28 cellular contexts compared by ENCODE assay signal in the genomic region with DNA sequence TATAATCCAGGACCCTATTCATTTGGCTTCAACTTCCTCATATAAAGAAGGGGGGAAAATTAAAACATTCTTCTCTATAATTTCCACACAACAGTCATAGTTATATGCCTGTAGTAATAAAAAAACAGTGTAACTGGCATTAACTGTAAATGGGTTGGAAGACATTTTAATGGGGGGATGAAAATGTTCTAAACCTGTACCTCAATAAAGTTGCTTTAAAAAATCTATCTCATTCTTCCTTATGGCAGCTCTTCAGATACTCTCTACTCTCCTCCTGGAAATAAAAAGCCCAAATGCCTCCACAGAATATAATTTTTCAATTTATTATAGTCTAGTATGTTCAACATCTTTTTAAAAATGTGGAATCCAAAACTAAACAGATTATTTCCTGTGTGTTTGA. TPM values are rescaled to one million over a fixed set of nuclear protein-coding genes. Genes with fewer than 3 reads are reported as not detected.
DNase-seq lines count a peak whose midpoint lies in the region; ATAC-seq, FAIRE-seq and TF ChIP-seq lines count a peak whose summit lies in the region.
"Had no signal": no experiment of that assay in that cellular context is flagged by ENCODE, and none has a peak within 500 bp of the region (broad histone marks: within the 10 kb centered on the region; RNA-seq: fewer than 3 reads in every experiment).

No MANE protein-coding gene starts in this region.

- H3K27ac ChIP-seq in SK-N-SH (ENCODE audit: low read depth in 2 of 2, low read length in 1 of 2) (no peak overlapping the region), IMR-90 (ENCODE audit: insufficient read depth, low read length) (no peak overlapping the region), K562 (ENCODE audit: extremely low read depth, low read depth, low read length) (no peak overlapping the region), smooth muscle cell (ENCODE audit: low read depth) (no peak overlapping the region)
- H3K27ac ChIP-seq: BLaER1 had no signal

- H4K5ac ChIP-seq in IMR-90 (ENCODE audit: low read depth, low read length), result no peak overlapping the region

- in situ Hi-C loops in IMR-90 (cut with MboI; ENCODE audit: low sequenced_read_pairs), result loop anchor here (25.0 kb wide), 1 partner anchor 542 kb away; the partner anchor contains the start of genes CRYZ and TYW3
- in situ Hi-C loops in K562 (cut with MboI), result no loop called here

- H3K4me3 ChIP-seq in SK-N-SH (ENCODE audit: low read depth in 2 of 2, low read length in 1 of 2) (no peak overlapping the region), IMR-90 (ENCODE audit: insufficient read depth, low read depth, low read length) (no peak overlapping the region), K562 (no peak overlapping the region), smooth muscle cell (no peak overlapping the region)
- H3K4me3 ChIP-seq: BLaER1 had no signal

- BruUV-seq in IMR-90 (replicated peaks; lab: Mats Ljungman, UMichigan) (no TSS peak), K562 (replicated peaks; lab: Mats Ljungman, UMichigan) (no TSS peak)

- H3K27me3 ChIP-seq in SK-N-SH (ENCODE audit: insufficient read depth), result no peaks in the 10 kb centered on the region
- H3K27me3 ChIP-seq in IMR-90 (ENCODE audit: control insufficient read depth, insufficient read depth, low read length), result no peaks in the 10 kb centered on the region
- H3K27me3 ChIP-seq in K562 (ENCODE audit: control insufficient read depth in 2 of 2, insufficient read depth in 2 of 2, low read length in 2 of 2), result no peaks in the 10 kb centered on the region
- H3K27me3 ChIP-seq in smooth muscle cell (ENCODE audit: low read depth), result no peaks in the 10 kb centered on the region
- H3K27me3 ChIP-seq: BE2C, BLaER1 had no signal

- no peak overlapping the region for H3K56ac ChIP-seq in IMR-90 (ENCODE audit: extremely low read depth, insufficient read depth, low read length)

- H3K4me1 ChIP-seq in SK-N-SH (ENCODE audit: control insufficient read depth in 1 of 2, insufficient read depth in 2 of 2, low read depth in 1 of 2, low read length in 1 of 2), result peaks cover 0 to 3% of the 10 kb centered on the region in 2 experiments; a peak in 1 of 4 replicates
- no peaks in the 10 kb centered on the region for H3K4me1 ChIP-seq in IMR-90 (ENCODE audit: control insufficient read depth, insufficient read depth, low read length)
- H3K4me1 ChIP-seq in K562 (replicated peaks in 1 of 2; ENCODE audit: control insufficient read depth in 2 of 2, insufficient read depth in 2 of 2, low read length in 2 of 2), result no peaks in the 10 kb centered on the region
- no peaks in the 10 kb centered on the region for H3K4me1 ChIP-seq in smooth muscle cell (ENCODE audit: low read depth)
- H3K4me1 ChIP-seq: BE2C had no signal

- TF ChIP-seq RAD21 in SK-N-SH (IDR thresholded peaks at IDR 0.05; ENCODE audit: low read length) (no peak), IMR-90 (IDR thresholded peaks at IDR 0.05; ENCODE audit: low read length) (no peak), K562 (CRISPR knock-in tag; conservative IDR thresholded peaks at IDR 0.05 in 1 of 2, IDR thresholded peaks at IDR 0.05 in 1 of 2) (no peak)

- DNase-seq in SK-N-SH, result no peak
- no peak for DNase-seq in IMR-90
- DNase-seq in K562 (ENCODE audit: extremely low read depth in 1 of 4, low spot score in 3 of 4), result no peak
- no peak for DNase-seq in smooth muscle cell (lab: John Stamatoyannopoulos, UW; ENCODE audit: unreplicated experiment)
- no peak for DNase-seq in activated CD8-positive, alpha-beta memory T cell treated with anti-CD3 and anti-CD28 coated beads, Interleukin-2, amount 50 U/mL, for 4 hours
- no peak for DNase-seq in omental fat pad (ENCODE audit: low spot score)
- DNase-seq: 8988T; ACHN; BE2C; C1 segment of cervical spinal cord; CD4-positive, alpha-beta memory T cell; CD4-positive, CD25-positive, alpha-beta regulatory T cell; CD8-positive, alpha-beta memory T cell; COR-L47; DMS 273 treated with DMSO at 0.1 percent for 48 hours; DMS153; DMS53; DMS79; DND-41; EL had no signal

- no peak for TF ChIP-seq POLR2A in IMR-90 (IDR thresholded peaks at IDR 0.05; ENCODE audit: low read depth, low read length)
- TF ChIP-seq POLR2A in K562 (conservative IDR thresholded peaks at IDR 0.05), result no peak

- H3F3A ChIP-seq in SK-N-SH (replicated peaks; ENCODE audit: insufficient read depth) (peaks cover 13% of the 10 kb centered on the region), smooth muscle cell (ENCODE audit: low read depth) (no peaks in the 10 kb centered on the region)

- no peak overlapping the region for H3K9ac ChIP-seq in SK-N-SH
- H3K9ac ChIP-seq in IMR-90 (ENCODE audit: low read depth, low read length), result no peak overlapping the region
- no peak overlapping the region for H3K9ac ChIP-seq in K562 (ENCODE audit: insufficient read depth in 1 of 2, low read depth in 2 of 2, low read length in 2 of 2)
- no peak overlapping the region for H3K9ac ChIP-seq in smooth muscle cell (ENCODE audit: low read depth)
- H3K9ac ChIP-seq: BLaER1 had no signal

- H4K20me1 ChIP-seq in SK-N-SH (ENCODE audit: insufficient read depth) (no peaks in the 10 kb centered on the region), IMR-90 (ENCODE audit: insufficient read depth, low read length) (no peaks in the 10 kb centered on the region), K562 (replicated peaks; ENCODE audit: control insufficient read depth, insufficient read depth, low read length) (no peaks in the 10 kb centered on the region), smooth muscle cell (ENCODE audit: low read depth) (no peaks in the 10 kb centered on the region)
- H4K20me1 ChIP-seq: BLaER1 had no signal

- dilution Hi-C loops in IMR-90 (cut with HindIII; ENCODE audit: low sequenced_read_pairs, unreplicated experiment), result no loop called here

- H3K9me1 ChIP-seq in IMR-90 (ENCODE audit: insufficient read depth, low read length), result no peaks in the 10 kb centered on the region; the same call in 1 of the 2 replicates
- H3K9me1 ChIP-seq in K562 (ENCODE audit: control insufficient read depth, insufficient read depth, low read length), result no peaks in the 10 kb centered on the region

- H2AK9ac ChIP-seq in IMR-90 (replicated peaks; ENCODE audit: low read depth, low read length, poor library complexity), result no peak overlapping the region

- POLR2A ChIA-PET in SK-N-SH (lab: Yijun Ruan, JAX), result no interaction called here
- POLR2A ChIA-PET in IMR-90 (lab: Charles Lee; ENCODE audit: unreplicated experiment), result no interaction called here
- POLR2A ChIA-PET in K562 (lab: Yijun Ruan, JAX), result no interaction called here

- H3K18ac ChIP-seq in IMR-90 (ENCODE audit: low read depth, low read length), result no peak overlapping the region

- peak overlapping the region; percentile 50 for H2BK5ac ChIP-seq in IMR-90 (ENCODE audit: low read depth, low read length, poor library complexity, severe bottlenecking)

- intact Hi-C loops in IMR-90 (cut with micrococcal nuclease), result no loop called here
- intact Hi-C loops in K562 (cut with micrococcal nuclease), result loop anchor here (5.0 kb wide), 1 partner anchor 537 kb away; the partner anchor contains the start of genes CRYZ and TYW3

- no peak overlapping the region for H4K91ac ChIP-seq in IMR-90 (ENCODE audit: insufficient read depth, low read depth, low read length)

- CTCF ChIA-PET in SK-N-SH (lab: Yijun Ruan, JAX), result interaction anchor here (1.1 kb wide), 1 partner anchor 308 kb away, joined by 3 read pairs; no protein-coding TSS in a partner anchor
- CTCF ChIA-PET in IMR-90 (lab: Yijun Ruan, JAX), result no interaction called here
- CTCF ChIA-PET in K562 (lab: Yijun Ruan, JAX; ENCODE audit: low intra/inter-chr PET ratio), result no interaction called here

- H3K36me3 ChIP-seq in SK-N-SH (replicated peaks in 1 of 2; ENCODE audit: control insufficient read depth in 1 of 2, insufficient read depth in 2 of 2, low read length in 1 of 2) (peaks cover 3 to 4% of the 10 kb centered on the region in 2 experiments), IMR-90 (ENCODE audit: control insufficient read depth, insufficient read depth, low read length) (no peaks in the 10 kb centered on the region), K562 (ENCODE audit: control insufficient read depth, insufficient read depth, low read length) (no peaks in the 10 kb centered on the region), smooth muscle cell (ENCODE audit: low read depth) (no peaks in the 10 kb centered on the region)
- H3K36me3 ChIP-seq: BE2C, BLaER1 had no signal

- no peaks in the 10 kb centered on the region for H3K9me2 ChIP-seq in SK-N-SH

- no peak overlapping the region for H2BK120ac ChIP-seq in IMR-90 (ENCODE audit: low read depth, low read length)

- no peak overlapping the region for H2BK15ac ChIP-seq in IMR-90 (ENCODE audit: low read depth, low read length)

- H4K8ac ChIP-seq in IMR-90 (ENCODE audit: low read depth in 2 of 2, low read length in 2 of 2), result no peak overlapping the region

- H2AFZ ChIP-seq in SK-N-SH (ENCODE audit: low read depth), result peak overlapping the region; percentile 24; the same call in 1 of the 2 replicates
- H2AFZ ChIP-seq in IMR-90 (replicated peaks; ENCODE audit: low read length, poor library complexity), result no peak overlapping the region
- H2AFZ ChIP-seq in K562 (ENCODE audit: low read depth, low read length), result 0 out of 2 replicates have a peak overlapping the region, but pooled peaks have one; percentile 34
- H2AFZ ChIP-seq in smooth muscle cell (ENCODE audit: low read depth), result peak overlapping the region; percentile 40

- H2BK20ac ChIP-seq in IMR-90 (ENCODE audit: low read depth, low read length), result no peak overlapping the region

- H3K14ac ChIP-seq in IMR-90 (replicated peaks; ENCODE audit: low read depth, low read length), result no peak overlapping the region

- peaks cover 7% of the 10 kb centered on the region; the same call in 1 of the 2 replicates for H3K79me2 ChIP-seq in SK-N-SH (ENCODE audit: insufficient read depth)
- peaks cover 9% of the 10 kb centered on the region for H3K79me2 ChIP-seq in K562 (ENCODE audit: control insufficient read depth, insufficient read depth, low read length)
- no peaks in the 10 kb centered on the region for H3K79me2 ChIP-seq in smooth muscle cell (ENCODE audit: low read depth)

- no peaks in the 10 kb centered on the region for H3K9me3 ChIP-seq in SK-N-SH
- no peaks in the 10 kb centered on the region for H3K9me3 ChIP-seq in IMR-90 (ENCODE audit: control insufficient read depth, insufficient read depth, low read length)
- H3K9me3 ChIP-seq in K562 (replicated peaks; ENCODE audit: control insufficient read depth, insufficient read depth, low read depth, low read length), result no peaks in the 10 kb centered on the region
- no peaks in the 10 kb centered on the region for H3K9me3 ChIP-seq in smooth muscle cell (replicated peaks; ENCODE audit: low read depth)
- H3K9me3 ChIP-seq: BE2C, BLaER1 had no signal

- FAIRE-seq in K562 (lab: Jason Lieb, UNC), result no peak
- FAIRE-seq: A204.1, GM12891 had no signal

- peaks cover 2 to 3% of the 10 kb centered on the region in 2 experiments; a peak in 2 of 4 replicates for H3K79me1 ChIP-seq in IMR-90 (ENCODE audit: low read depth in 1 of 2, low read length in 2 of 2)

- H3K4me2 ChIP-seq in SK-N-SH (no peak overlapping the region), IMR-90 (ENCODE audit: low read depth, low read length) (no peak overlapping the region), K562 (ENCODE audit: insufficient read depth, low read length) (no peak overlapping the region), smooth muscle cell (no peak overlapping the region)
- H3K4me2 ChIP-seq: BLaER1 had no signal

- TF ChIP-seq EP300 in SK-N-SH (IDR thresholded peaks at IDR 0.05; ENCODE audit: borderline replicate concordance in 1 of 2, low read depth in 1 of 2, low read length in 1 of 2), result no peak
- no peak for TF ChIP-seq EP300 in K562 (IDR thresholded peaks at IDR 0.05; ENCODE audit: low read length)

- H3K4ac ChIP-seq in IMR-90 (ENCODE audit: low read depth, low read length), result no peak overlapping the region

- H3K23ac ChIP-seq in IMR-90 (ENCODE audit: low read depth, low read length), result 0 out of 2 replicates have a peak overlapping the region, but pooled peaks have one; percentile 33

- no peak for TF ChIP-seq CTCF in SK-N-SH (IDR thresholded peaks at IDR 0.05)
- no peak for TF ChIP-seq CTCF in IMR-90 (conservative IDR thresholded peaks at IDR 0.05; ENCODE audit: low read depth, low read length)
- TF ChIP-seq CTCF in K562 (IDR thresholded peaks at IDR 0.05 in 2 of 3, conservative IDR thresholded peaks at IDR 0.05 in 1 of 3; ENCODE audit: insufficient read depth in 2 of 3, low read depth in 1 of 3, low read length in 3 of 3), result no peak
- TF ChIP-seq CTCF in smooth muscle cell (IDR thresholded peaks at IDR 0.05; ENCODE audit: borderline replicate concordance, insufficient read depth, poor library complexity, severe bottlenecking), result no peak
- TF ChIP-seq CTCF in omental fat pad (IDR thresholded peaks at IDR 0.05), result no peak

- no peak overlapping the region for H2AK5ac ChIP-seq in IMR-90 (ENCODE audit: low read depth, low read length)

- ATAC-seq in SK-N-SH treated with all-trans-retinoic acid at 6 μM for 48 hours (no peak), IMR-90 (ENCODE audit: low read depth) (no peak), K562 (no peak), HG02610 (IDR thresholded peaks at IDR 0.05; ENCODE audit: unreplicated experiment) (no peak), omental fat pad (ENCODE audit: low FRiP score) (no peak)

RNA-seq across cellular contexts. Expression of gene LRRIQ3, which starts 2.6 kb away (rescaled TPM):
- polyA plus RNA-seq in SK-N-SH (2012; rRNA removed), result 0.56 and 0.70 TPM in 2 replicates
- 1.2 and 1.6 TPM in 2 replicates for polyA plus RNA-seq in SK-N-SH (2012; cell fraction: cytosol; rRNA removed)
- 0.31 and 0.39 TPM in 2 replicates for polyA plus RNA-seq in SK-N-SH (2012; cell fraction: nucleus; rRNA removed)
- 1.8 and 3.1 TPM in 2 replicates for total RNA-seq in IMR-90 (2012; rRNA removed)
- polyA plus RNA-seq in IMR-90 (2012; rRNA removed), result 0.67 and 1.2 TPM in 2 replicates
- 0.05 and 0.27 TPM in 2 replicates for polyA plus RNA-seq in IMR-90 (2012; cell fraction: cytosol; rRNA removed)
- 0.08 and 0.46 TPM in 2 replicates for polyA plus RNA-seq in IMR-90 (2012; cell fraction: nucleus; rRNA removed; ENCODE audit: low replicate concordance)
- 0.21 and 0.95 TPM in 2 replicates for total RNA-seq in K562 (2011; cell fraction: chromatin; rRNA removed; ENCODE audit: low replicate concordance)
- total RNA-seq in K562 (2011; cell fraction: nucleolus; rRNA removed), result 0.26 and 0.33 TPM in 2 replicates
- 0.23 and 0.44 TPM in 2 replicates for total RNA-seq in K562 (2011; cell fraction: nucleoplasm; rRNA removed)
- total RNA-seq in K562 (2014; rRNA removed), result 0.27 and 0.57 TPM in 2 replicates
- 1.5 and 2.0 TPM in 2 replicates for total RNA-seq in K562 (2014; rRNA removed; fragmentation: Illumina TruSeq; extraction: Trizol)
- 1.2 and 1.6 TPM in 2 replicates for total RNA-seq in K562 (2015; rRNA removed; fragmentation: Illumina TruSeq; extraction: Trizol)
- 0.82 and 0.98 TPM in 2 replicates for total RNA-seq in K562 (2021)
- 1.2 and 2.0 TPM in 2 replicates for polyA plus RNA-seq in K562 (2011; rRNA removed)
- polyA plus RNA-seq in K562 (2011; cell fraction: cytosol; rRNA removed), result 0.19 and 0.41 TPM in 2 replicates
- polyA plus RNA-seq in K562 (2011; cell fraction: nucleus; rRNA removed), result 0.53 and 0.83 TPM in 2 replicates
- polyA plus RNA-seq in K562 (2012), result 0.74 and 1.1 TPM in 2 replicates
- 1.0 and 1.7 TPM in 2 replicates for polyA plus RNA-seq in K562 (2014; fragmentation: Illumina TruSeq; extraction: Trizol)
- polyA plus RNA-seq in K562 (2014; fragmentation: Nextera tagmentation; extraction: Ambion mirVana), result 1 to 10 TPM; 2.4 to 2.8 TPM
- 0.38 and 0.91 TPM in 2 replicates for polyA plus RNA-seq in K562 (2014; rRNA removed)
- 1.1 and 1.6 TPM in 2 replicates for polyA minus RNA-seq in K562 (2011; rRNA and poly(A)+ RNA removed)
- polyA minus RNA-seq in K562 (2011; cell fraction: cytosol; rRNA and poly(A)+ RNA removed), result not detected in 2 replicates
- 0.67 and 1.4 TPM in 2 replicates for polyA minus RNA-seq in K562 (2011; cell fraction: nucleus; rRNA and poly(A)+ RNA removed)
- total RNA-seq in smooth muscle cell, result 0.31 TPM in 1 of 2 replicates, not detected in the other
- polyA plus RNA-seq in smooth muscle cell, result not detected in 2 replicates
- total RNA-seq in omental fat pad, result 1 to 10 TPM in 2 of 4 donors, under 1 TPM in 2; 0.63 to 1.6 (median 1.1) TPM

RNA-seq across cellular contexts. Expression of gene FPGT, which starts 2.7 kb away (rescaled TPM):
- polyA plus RNA-seq in SK-N-SH (2012; rRNA removed), result 3.5 and 5.1 TPM in 2 replicates
- polyA plus RNA-seq in SK-N-SH (2012; cell fraction: cytosol; rRNA removed), result 5.2 and 6.4 TPM in 2 replicates
- polyA plus RNA-seq in SK-N-SH (2012; cell fraction: nucleus; rRNA removed), result 4.6 and 7.2 TPM in 2 replicates
- total RNA-seq in IMR-90 (2012; rRNA removed), result 13.3 and 23.6 TPM in 2 replicates
- polyA plus RNA-seq in IMR-90 (2012; rRNA removed), result 5.5 and 9.4 TPM in 2 replicates
- 0.71 and 1.0 TPM in 2 replicates for polyA plus RNA-seq in IMR-90 (2012; cell fraction: cytosol; rRNA removed)
- polyA plus RNA-seq in IMR-90 (2012; cell fraction: nucleus; rRNA removed; ENCODE audit: low replicate concordance), result 1.1 and 9.5 TPM in 2 replicates
- 4.7 and 19.4 TPM in 2 replicates for total RNA-seq in K562 (2011; cell fraction: chromatin; rRNA removed; ENCODE audit: low replicate concordance)
- total RNA-seq in K562 (2011; cell fraction: nucleolus; rRNA removed), result 2.7 and 6.1 TPM in 2 replicates
- 10.5 and 15.6 TPM in 2 replicates for total RNA-seq in K562 (2011; cell fraction: nucleoplasm; rRNA removed)
- total RNA-seq in K562 (2014; rRNA removed), result 9.7 and 11.6 TPM in 2 replicates
- total RNA-seq in K562 (2014; rRNA removed; fragmentation: Illumina TruSeq; extraction: Trizol), result 22.5 and 25.1 TPM in 2 replicates
- 12.3 and 14.4 TPM in 2 replicates for total RNA-seq in K562 (2015; rRNA removed; fragmentation: Illumina TruSeq; extraction: Trizol)
- total RNA-seq in K562 (2021), result 19.9 and 20.9 TPM in 2 replicates
- polyA plus RNA-seq in K562 (2011; rRNA removed), result 15.5 and 23.0 TPM in 2 replicates
- polyA plus RNA-seq in K562 (2011; cell fraction: cytosol; rRNA removed), result 2.5 and 6.5 TPM in 2 replicates
- polyA plus RNA-seq in K562 (2011; cell fraction: nucleus; rRNA removed), result 8.0 and 13.1 TPM in 2 replicates
- 10.5 and 14.9 TPM in 2 replicates for polyA plus RNA-seq in K562 (2012)
- polyA plus RNA-seq in K562 (2014; fragmentation: Illumina TruSeq; extraction: Trizol), result 18.2 and 22.9 TPM in 2 replicates
- polyA plus RNA-seq in K562 (2014; fragmentation: Nextera tagmentation; extraction: Ambion mirVana), result 10 to 100 TPM; 23.5 to 24.3 TPM
- polyA plus RNA-seq in K562 (2014; rRNA removed), result 12.1 and 14.6 TPM in 2 replicates
- polyA minus RNA-seq in K562 (2011; rRNA and poly(A)+ RNA removed), result 19.0 and 20.4 TPM in 2 replicates
- 10.3 and 12.2 TPM in 2 replicates for polyA minus RNA-seq in K562 (2011; cell fraction: cytosol; rRNA and poly(A)+ RNA removed)
- 14.9 and 26.3 TPM in 2 replicates for polyA minus RNA-seq in K562 (2011; cell fraction: nucleus; rRNA and poly(A)+ RNA removed)
- 7.1 and 9.7 TPM in 2 replicates for total RNA-seq in smooth muscle cell
- 1.2 and 3.3 TPM in 2 replicates for polyA plus RNA-seq in smooth muscle cell
- total RNA-seq in omental fat pad, result 10 to 100 TPM; 10.9 to 24.0 (median 12.9) TPM

RNA-seq across cellular contexts. Expression of gene TNNI3K, which starts 39.8 kb away (rescaled TPM):
- polyA plus RNA-seq in SK-N-SH (2012; rRNA removed), result 0.31 and 0.52 TPM in 2 replicates
- 0.26 and 0.52 TPM in 2 replicates for polyA plus RNA-seq in SK-N-SH (2012; cell fraction: cytosol; rRNA removed)
- polyA plus RNA-seq in SK-N-SH (2012; cell fraction: nucleus; rRNA removed), result 0.38 and 0.69 TPM in 2 replicates
- 0.28 and 0.90 TPM in 2 replicates for total RNA-seq in IMR-90 (2012; rRNA removed)
- polyA plus RNA-seq in IMR-90 (2012; rRNA removed), result 0.49 and 1.3 TPM in 2 replicates
- polyA plus RNA-seq in IMR-90 (2012; cell fraction: cytosol; rRNA removed), result 0.20 and 0.31 TPM in 2 replicates
- polyA plus RNA-seq in IMR-90 (2012; cell fraction: nucleus; rRNA removed; ENCODE audit: low replicate concordance), result 0.78 and 3.6 TPM in 2 replicates
- not detected in 2 replicates for total RNA-seq in K562 (2011; cell fraction: chromatin; rRNA removed; ENCODE audit: low replicate concordance)
- total RNA-seq in K562 (2011; cell fraction: nucleolus; rRNA removed), result not detected in 2 replicates
- not detected in 2 replicates for total RNA-seq in K562 (2011; cell fraction: nucleoplasm; rRNA removed)
- 0.33 TPM in 1 of 2 replicates, not detected in the other for total RNA-seq in K562 (2014; rRNA removed)
- not detected in 2 replicates for total RNA-seq in K562 (2014; rRNA removed; fragmentation: Illumina TruSeq; extraction: Trizol)
- total RNA-seq in K562 (2015; rRNA removed; fragmentation: Illumina TruSeq; extraction: Trizol), result not detected in 2 replicates
- total RNA-seq in K562 (2021), result not detected in 2 replicates
- polyA plus RNA-seq in K562 (2011; rRNA removed), result 0.22 and 0.53 TPM in 2 replicates
- polyA plus RNA-seq in K562 (2011; cell fraction: cytosol; rRNA removed), result not detected in 2 replicates
- polyA plus RNA-seq in K562 (2011; cell fraction: nucleus; rRNA removed), result 0.81 TPM in 1 of 2 replicates, not detected in the other
- polyA plus RNA-seq in K562 (2012), result 0.22 and 0.44 TPM in 2 replicates
- polyA plus RNA-seq in K562 (2014; fragmentation: Illumina TruSeq; extraction: Trizol), result not detected in 2 replicates
- under 1 TPM; 0.21 to 0.24 TPM for polyA plus RNA-seq in K562 (2014; fragmentation: Nextera tagmentation; extraction: Ambion mirVana)
- 0.40 TPM in 1 of 2 replicates, not detected in the other for polyA plus RNA-seq in K562 (2014; rRNA removed)
- polyA minus RNA-seq in K562 (2011; rRNA and poly(A)+ RNA removed), result not detected in 2 replicates
- polyA minus RNA-seq in K562 (2011; cell fraction: cytosol; rRNA and poly(A)+ RNA removed), result not detected in 2 replicates
- 0.27 TPM in 1 of 2 replicates, not detected in the other for polyA minus RNA-seq in K562 (2011; cell fraction: nucleus; rRNA and poly(A)+ RNA removed)
- 1.6 and 9.6 TPM in 2 replicates for total RNA-seq in smooth muscle cell
- 0.55 and 0.66 TPM in 2 replicates for polyA plus RNA-seq in smooth muscle cell
- 1 to 10 TPM in 2 of 4 donors, not detected in 2; 1.4 to 3.6 TPM for total RNA-seq in omental fat pad
- total RNA-seq: A673; CD4-positive, alpha-beta memory T cell; CD4-positive, CD25-positive, alpha-beta regulatory T cell; CD8-positive, alpha-beta memory T cell; Daoy; G401 had no signal
